ENCODE assay signal across 12 cellular contexts in genomic region chr9:114322831-114323531, GRCh38. TPM values are rescaled to one million over a fixed set of nuclear protein-coding genes. Genes with fewer than 3 reads are reported as not detected.
DNase-seq lines count a peak whose midpoint lies in the region; ATAC-seq, FAIRE-seq and TF ChIP-seq lines count a peak whose summit lies in the region.
"Not testable (repeated sequence)": the region's sequence is repeated elsewhere in the genome, so short reads cannot be mapped to it uniquely, and the experiment has no call there.
"Had no signal": no experiment of that assay in that cellular context is flagged by ENCODE, and none has a peak within 500 bp of the region (broad histone marks: within the 10 kb centered on the region; RNA-seq: fewer than 3 reads in every experiment).

ORM1 (plus strand) TSS chr9:114323098; CDS start chr9:114323134, 36 bp downstream.

- H3K79me2 ChIP-seq in HCT116 (ENCODE audit: insufficient read depth, low read length); GM12878 (ENCODE audit: control insufficient read depth, insufficient read depth, low read length): not testable (repeated sequence)

- in situ Hi-C loops in GM12878 (cut with MboI) = not testable (repeated sequence)

- CTCF ChIA-PET in HCT116 (lab: Charles Lee); activated CD8-positive, alpha-beta T cell treated with anti-CD3 and anti-CD28 coated beads, Interleukin-2, amount 10 ng/mL, durations not matched to agents 7 days and 5 days (lab: Charles Lee); GM12878 (lab: Yijun Ruan, JAX): not testable (repeated sequence)

- TF ChIP-seq POLR2A in HCT116 (IDR thresholded peaks at IDR 0.05; ENCODE audit: borderline replicate concordance, extremely low read depth, insufficient read depth, insufficient read length); GM12878 (IDR thresholded peaks at IDR 0.05; ENCODE audit: low read depth, low read length): not testable (repeated sequence)

- not testable (repeated sequence) for H3K27ac Mint-ChIP-seq in activated CD8-positive, alpha-beta T cell treated with anti-CD3 and anti-CD28 coated beads, Interleukin-2, amount 10 ng/mL, durations not matched to agents 7 days and 5 days
- peak within 1 kb of the TSS; percentile 40 for H3K27ac Mint-ChIP-seq in stimulated activated effector memory CD8-positive, alpha-beta T cell treated with anti-CD3 and anti-CD28 coated beads, Interleukin-12 subunit alpha, Interleukin-12 subunit beta, amount 100 ng/mL, for 72 hours

- not testable (repeated sequence) for H4K20me1 ChIP-seq in HCT116 (ENCODE audit: insufficient read depth); GM12878 (ENCODE audit: control insufficient read depth, insufficient read depth)

- SMC1A ChIA-PET in GM12878 (lab: Charles Lee; ENCODE audit: uncharacterized antibody, unreplicated experiment) = not testable (repeated sequence)

- POLR2A ChIA-PET in HCT116 (lab: Charles Lee); activated CD8-positive, alpha-beta T cell treated with anti-CD3 and anti-CD28 coated beads, Interleukin-2, amount 10 ng/mL, durations not matched to agents 7 days and 5 days (lab: Charles Lee); GM12878 (lab: Charles Lee): not testable (repeated sequence)

- not testable (repeated sequence) for H3K4me1 ChIP-seq in HCT116 (ENCODE audit: control insufficient read depth in 1 of 2, insufficient read depth in 2 of 2, low read length in 2 of 2); GM12878 (ENCODE audit: control insufficient read depth, insufficient read depth, low read length); mucosa of descending colon (ENCODE audit: low read depth)
- H3K4me1 ChIP-seq in left lung = peaks cover 0 to 16% of the 10 kb centered on the region in 2 donors

- WGBS in GM12878 (ENCODE audit: insufficient coverage, insufficient replicate concordance, low lambda C conversion rate, missing lambda C conversion rate) = 6% methylated on average over 3 of the region's 15 CpGs

- H3K36me3 Mint-ChIP-seq in activated CD8-positive, alpha-beta T cell treated with anti-CD3 and anti-CD28 coated beads, Interleukin-2, amount 10 ng/mL, durations not matched to agents 7 days and 5 days (ENCODE audit: low read depth); stimulated activated effector memory CD8-positive, alpha-beta T cell treated with anti-CD3 and anti-CD28 coated beads, Interleukin-12 subunit alpha, Interleukin-12 subunit beta, amount 100 ng/mL, for 72 hours: not testable (repeated sequence)

- TF ChIP-seq CTCF in HCT116 (IDR thresholded peaks at IDR 0.05 in 2 of 3, conservative IDR thresholded peaks at IDR 0.05 in 1 of 3; ENCODE audit: borderline replicate concordance in 1 of 3, insufficient read depth in 1 of 3, low read depth in 2 of 3, low read length in 2 of 3); GM12878 (IDR thresholded peaks at IDR 0.05 in 2 of 3, conservative IDR thresholded peaks at IDR 0.05 in 1 of 3; ENCODE audit: control insufficient read depth in 2 of 3, extremely low read depth in 1 of 3, insufficient read depth in 1 of 3, low read depth in 3 of 3, low read length in 3 of 3); left lung (IDR thresholded peaks at IDR 0.05); mucosa of descending colon (IDR thresholded peaks at IDR 0.05): not testable (repeated sequence)

- H3K4me1 Mint-ChIP-seq in activated CD8-positive, alpha-beta T cell treated with anti-CD3 and anti-CD28 coated beads, Interleukin-2, amount 10 ng/mL, durations not matched to agents 7 days and 5 days (ENCODE audit: low read depth) = not testable (repeated sequence)
- H3K4me1 Mint-ChIP-seq in stimulated activated effector memory CD8-positive, alpha-beta T cell treated with anti-CD3 and anti-CD28 coated beads, Interleukin-12 subunit alpha, Interleukin-12 subunit beta, amount 100 ng/mL, for 72 hours = peaks cover 12% of the 10 kb centered on the region

- not testable (repeated sequence) for TF ChIP-seq EP300 in GM12878 (IDR thresholded peaks at IDR 0.05; ENCODE audit: borderline replicate concordance in 1 of 2, control insufficient read depth in 1 of 2, low read depth in 2 of 2, low read length in 2 of 2)

- not testable (repeated sequence) for H2AFZ ChIP-seq in HCT116 (ENCODE audit: low read depth, low read length, poor library complexity, severe bottlenecking); GM12878 (ENCODE audit: control insufficient read depth, low read depth, low read length)

- RAD21 ChIA-PET in HCT116 (lab: Charles Lee; ENCODE audit: low non-redundant PET in 1 of 2, low total read pairs in 2 of 2, uncharacterized antibody in 2 of 2, unreplicated experiment in 2 of 2); GM12878 (lab: Charles Lee; ENCODE audit: unreplicated experiment): not testable (repeated sequence)

- intact Hi-C loops in HCT116 (cut with micrococcal nuclease); GM12878 (cut with micrococcal nuclease; ENCODE audit: unreplicated experiment); Right ventricle myocardium inferior (cut with DNase I); left lung (cut with DNase I); mucosa of descending colon (cut with DNase I, micrococcal nuclease): not testable (repeated sequence)

- not testable (repeated sequence) for H3K4me3 Mint-ChIP-seq in activated CD8-positive, alpha-beta T cell treated with anti-CD3 and anti-CD28 coated beads, Interleukin-2, amount 10 ng/mL, durations not matched to agents 7 days and 5 days
- H3K4me3 Mint-ChIP-seq in stimulated activated effector memory CD8-positive, alpha-beta T cell treated with anti-CD3 and anti-CD28 coated beads, Interleukin-12 subunit alpha, Interleukin-12 subunit beta, amount 100 ng/mL, for 72 hours = peak within 1 kb of the TSS; percentile 51

- H3K9me3 ChIP-seq in HCT116 (ENCODE audit: control insufficient read depth in 1 of 2, insufficient read depth in 1 of 2, low read depth in 1 of 2, low read length in 2 of 2); GM12878 (replicated peaks; ENCODE audit: control insufficient read depth, insufficient read depth, low read length); left lung; mucosa of descending colon: not testable (repeated sequence)

- not testable (repeated sequence) for TF ChIP-seq RAD21 in HCT116 (IDR thresholded peaks at IDR 0.05; ENCODE audit: low read depth); GM12878 (IDR thresholded peaks at IDR 0.05; ENCODE audit: insufficient read depth, low read depth, low read length)

- ATAC-seq in HCT116 = peak; percentile 22; the same call in 1 of the 2 replicates
- ATAC-seq in activated CD8-positive, alpha-beta T cell treated with anti-CD3 and anti-CD28 coated beads, Interleukin-2, amount 10 ng/mL, durations not matched to agents 7 days and 5 days = peak; percentile 23
- ATAC-seq in GM12878 = peak; percentile 17
- ATAC-seq in Right ventricle myocardium inferior = peak; percentile 31
- peak; percentile 87 for ATAC-seq in left lung
- peak; percentile 30 for ATAC-seq in mucosa of descending colon
- not testable (repeated sequence) for ATAC-seq in stimulated activated effector memory CD8-positive, alpha-beta T cell treated with anti-CD3 and anti-CD28 coated beads, Interleukin-12 subunit alpha, Interleukin-12 subunit beta, amount 100 ng/mL, for 72 hours

- FAIRE-seq in GM12878 (lab: Jason Lieb, UNC) = not testable (repeated sequence)

- DNase-seq in HCT116 (ENCODE audit: low read depth, low spot score); activated CD8-positive, alpha-beta T cell treated with anti-CD3 and anti-CD28 coated beads, Interleukin-2, amount 10 ng/mL, durations not matched to agents 7 days and 5 days; GM12878 (ENCODE audit: low read depth, low spot score); Right ventricle myocardium inferior (ENCODE audit: missing footprints); left lung; stimulated activated effector memory CD8-positive, alpha-beta T cell treated with anti-CD3 and anti-CD28 coated beads, Interleukin-12 subunit alpha, Interleukin-12 subunit beta, amount 100 ng/mL, for 72 hours (ENCODE audit: low spot score in 2 of 2): not testable (repeated sequence)
- peak in 1 of 3 donors; percentile 8 for DNase-seq in mucosa of descending colon

- not testable (repeated sequence) for H3K36me3 ChIP-seq in HCT116 (ENCODE audit: control insufficient read depth in 1 of 2, insufficient read depth in 2 of 2, low read length in 2 of 2); GM12878 (ENCODE audit: control insufficient read depth in 2 of 2, insufficient read depth in 2 of 2, low read length in 1 of 2); left lung; mucosa of descending colon (ENCODE audit: low read depth)

- H3K27me3 ChIP-seq in HCT116 (ENCODE audit: insufficient read depth, low read length); GM12878 (replicated peaks in 1 of 2; ENCODE audit: control insufficient read depth in 2 of 2, insufficient read depth in 2 of 2, low read length in 1 of 2); left lung: not testable (repeated sequence)

- not testable (repeated sequence) for H3K9me2 ChIP-seq in HCT116 (ENCODE audit: insufficient read depth)

- not testable (repeated sequence) for BruUV-seq in HCT116 (replicated peaks; lab: Mats Ljungman, UMichigan); GM12878 (replicated peaks; lab: Mats Ljungman, UMichigan)

- H3K4me2 ChIP-seq in HCT116 (ENCODE audit: low read length); GM12878 (ENCODE audit: control insufficient read depth, insufficient read depth): not testable (repeated sequence)

- not testable (repeated sequence) for H3K27ac ChIP-seq in HCT116 (ENCODE audit: low read depth, low read length); GM12878 (ENCODE audit: control insufficient read depth, insufficient read depth); left lung

- H3K9me3 Mint-ChIP-seq in activated CD8-positive, alpha-beta T cell treated with anti-CD3 and anti-CD28 coated beads, Interleukin-2, amount 10 ng/mL, durations not matched to agents 7 days and 5 days (ENCODE audit: insufficient read depth); stimulated activated effector memory CD8-positive, alpha-beta T cell treated with anti-CD3 and anti-CD28 coated beads, Interleukin-12 subunit alpha, Interleukin-12 subunit beta, amount 100 ng/mL, for 72 hours: not testable (repeated sequence)

- H3K9ac ChIP-seq in HCT116 (ENCODE audit: low read length); GM12878 (ENCODE audit: control insufficient read depth, insufficient read depth, low read length): not testable (repeated sequence)

- H3K4me3 ChIP-seq in HCT116 (replicated peaks in 1 of 2; ENCODE audit: low read depth in 1 of 2, low read length in 2 of 2); GM12878; left lung; mucosa of descending colon: not testable (repeated sequence)

- H3K27me3 Mint-ChIP-seq in activated CD8-positive, alpha-beta T cell treated with anti-CD3 and anti-CD28 coated beads, Interleukin-2, amount 10 ng/mL, durations not matched to agents 7 days and 5 days (ENCODE audit: low read depth) = not testable (repeated sequence)

RNA-seq across cellular contexts. Expression of gene ORM1, which starts in this region (rescaled TPM):
- total RNA-seq in HCT116 (2021; ENCODE audit: unreplicated experiment) (5.6 TPM), GM12878 (2014; rRNA removed) (not detected in 2 replicates), GM12878 (2014; rRNA removed; fragmentation: Illumina TruSeq; extraction: Trizol) (not detected in 2 replicates), GM12878 (2021) (3.5 and 4.4 TPM in 2 replicates), Right ventricle myocardium inferior (0.51 TPM), left lung (10 to 100 TPM in 1 of 2 donors, 1 to 10 TPM in 1; 6.9 to 87.0 TPM), mucosa of descending colon (1 to 10 TPM in 1 of 3 donors, not detected in 2; 2.8 TPM)
- 0.46 and 0.51 TPM in 2 replicates for polyA plus RNA-seq in HCT116 (2012)
- not detected for total RNA-seq in activated CD8-positive, alpha-beta T cell treated with anti-CD3 and anti-CD28 coated beads, Interleukin-2, amount 10 ng/mL, durations not matched to agents 7 days and 5 days
- total RNA-seq in GM12878 (2013; cell fraction: nucleolus; rRNA removed) = not detected in 2 replicates
- not detected for polyA plus RNA-seq in GM12878 (2011; ENCODE audit: low read depth)
- polyA plus RNA-seq in GM12878 (2011; rRNA removed) (not detected in 2 replicates), GM12878 (2014; fragmentation: Illumina TruSeq; extraction: Trizol) (not detected in 2 replicates), GM12878 (2014; fragmentation: Nextera tagmentation; extraction: Ambion mirVana) (not detected), GM12878 (2014; rRNA removed) (not detected in 2 replicates), GM12878 (2016; fragmentation: Nextera tagmentation; extraction: Ambion mirVana) (not detected)
- polyA plus RNA-seq in GM12878 (2011; cell fraction: cytosol; rRNA removed) = not detected in 2 replicates
- not detected in 2 replicates for polyA plus RNA-seq in GM12878 (2011; cell fraction: nucleus; rRNA removed)
- polyA plus RNA-seq in GM12878 (2012) = not detected in 2 replicates
- polyA minus RNA-seq in GM12878 (2011; rRNA and poly(A)+ RNA removed) = not detected in 2 replicates
- not detected in 2 replicates for polyA minus RNA-seq in GM12878 (2011; cell fraction: cytosol; rRNA and poly(A)+ RNA removed)
- not detected in 2 replicates for polyA minus RNA-seq in GM12878 (2011; cell fraction: nucleus; rRNA and poly(A)+ RNA removed)
- total RNA-seq: A673; CD4-positive, alpha-beta T cell; LHCN-M2; OCI-LY7; Peyer's patch had no signal

Comparison
In these comparisons a context has a peak if more than half of its experiments do, and no peak if none do; other contexts are left out.
1. Peak in ATAC-seq in activated CD8-positive, alpha-beta T cell treated with anti-CD3 and anti-CD28 coated beads, Interleukin-2, amount 10 ng/mL, durations not matched to agents 7 days and 5 days; RNA of the gene not detected or under 1 TPM.
2. Peak in ATAC-seq in Right ventricle myocardium inferior; RNA of the gene not detected or under 1 TPM.